In genomic region chr3:88195951-88196434, GRCh38 we compare ENCODE assay signal across 14 cellular contexts. TPM values are rescaled to one million over a fixed set of nuclear protein-coding genes. Genes with fewer than 3 reads are reported as not detected.
DNase-seq lines count a peak whose midpoint lies in the region; ATAC-seq and TF ChIP-seq lines count a peak whose summit lies in the region.
"Had no signal": no experiment of that assay in that cellular context is flagged by ENCODE, and none has a peak within 500 bp of the region (broad histone marks: within the 10 kb centered on the region; RNA-seq: fewer than 3 reads in every experiment).

No MANE protein-coding gene starts in this region.

- H3K27me3 Mint-ChIP-seq in HFFc6 (ENCODE audit: insufficient read depth) = peaks cover 4% of the 10 kb centered on the region

- intact Hi-C loops in left ventricle myocardium superior (cut with micrococcal nuclease) = no loop called here

- H3K27ac Mint-ChIP-seq in HFFc6 = no peak overlapping the region
- H3K27ac Mint-ChIP-seq: naive thymus-derived CD8-positive, alpha-beta T cell had no signal

- H3K36me3 Mint-ChIP-seq in HFFc6 (ENCODE audit: low read depth) = no peaks in the 10 kb centered on the region
- H3K36me3 Mint-ChIP-seq: naive thymus-derived CD8-positive, alpha-beta T cell had no signal

- no peak overlapping the region for H3K4me3 Mint-ChIP-seq in HFFc6
- H3K4me3 Mint-ChIP-seq: naive thymus-derived CD8-positive, alpha-beta T cell had no signal

- no peak for ATAC-seq in left ventricle myocardium superior
- ATAC-seq: activated CD4-positive, CD25-positive, alpha-beta regulatory T cell treated with anti-CD3 and anti-CD28 coated beads, Interleukin-2, amount 50 U/mL, for 24 hours; naive thymus-derived CD8-positive, alpha-beta T cell; SK-N-SH treated with all-trans-retinoic acid at 6 μM for 48 hours had no signal

- H3K4me1 Mint-ChIP-seq in HFFc6 (ENCODE audit: low read depth) = peaks cover 7% of the 10 kb centered on the region; the same call in 1 of the 2 replicates
- H3K4me1 Mint-ChIP-seq: naive thymus-derived CD8-positive, alpha-beta T cell had no signal

- TF ChIP-seq CTCF in HFFc6 (IDR thresholded peaks at IDR 0.05) = no peak

- DNase-seq in HS-5 (ENCODE audit: low read depth) (peak; percentile 18), epithelial cell of prostate (ENCODE audit: low read depth, low spot score) (no peak), HFFc6 (no peak), left ventricle myocardium superior (no peak), dermis blood vessel endothelial cell (no peak)
- DNase-seq in activated CD4-positive, alpha-beta T cell treated with anti-CD3 and anti-CD28 coated beads, Interleukin-2, amount 50 U/mL, for 48 hours = peak; percentile 37 to 53
- DNase-seq in stimulated activated CD4-positive, alpha-beta T cell treated with anti-CD3 and anti-CD28 coated beads, Interleukin-2, amount 100 ng/mL, for 24 hours = peak; percentile 27 to 31
- DNase-seq: COR-L47; KG1; naive thymus-derived CD8-positive, alpha-beta T cell; NCI-H2171; transverse colon had no signal

- H3K27ac ChIP-seq in epithelial cell of prostate = peak overlapping the region; percentile 26
- H3K27ac ChIP-seq: transverse colon had no signal

- no peaks in the 10 kb centered on the region for H3K9me3 Mint-ChIP-seq in HFFc6

RNA-seq across cellular contexts. Expression of gene C3orf38, which starts 46.2 kb away (rescaled TPM):
- total RNA-seq in HFFc6 (2021; fragmentation: NEBNext Ultra II Directional; extraction: Animal tissue kit (Norgen Biotek cat#: 25700)) = 10 to 100 TPM; 23.0 to 28.9 (median 26.4) TPM
- 11.4 TPM for total RNA-seq in left ventricle myocardium superior
- 22.6 and 25.0 TPM in 2 replicates for total RNA-seq in dermis blood vessel endothelial cell

Comparison
In these comparisons a context has a peak if more than half of its experiments do, and no peak if none do; other contexts are left out.
1. DNase-seq: peak in HS-5 (single experiment), activated CD4-positive, alpha-beta T cell treated with anti-CD3 and anti-CD28 coated beads, Interleukin-2, amount 50 U/mL, for 48 hours (2 of 2) and stimulated activated CD4-positive, alpha-beta T cell treated with anti-CD3 and anti-CD28 coated beads, Interleukin-2, amount 100 ng/mL, for 24 hours (2 of 2); none in epithelial cell of prostate (single experiment), HFFc6 (single experiment), left ventricle myocardium superior (single experiment) and dermis blood vessel endothelial cell (single experiment).